Comparison of ENCODE assay signal across 16 cellular contexts in genomic region chr10:119659951-119660350, GRCh38. TPM values are rescaled to one million over a fixed set of nuclear protein-coding genes. Genes with fewer than 3 reads are reported as not detected.
DNase-seq lines count a peak whose midpoint lies in the region; ATAC-seq and TF ChIP-seq lines count a peak whose summit lies in the region.
"Had no signal": no experiment of that assay in that cellular context is flagged by ENCODE, and none has a peak within 500 bp of the region (broad histone marks: within the 10 kb centered on the region; RNA-seq: fewer than 3 reads in every experiment).

No MANE protein-coding gene starts in this region.

- DNase-seq in Panc1 (ENCODE audit: low read depth, low spot score) (no peak), RPMI8226 (no peak)
- DNase-seq in stimulated activated CD4-positive, alpha-beta T cell treated with anti-CD3 and anti-CD28 coated beads, Interleukin-4, amount 100 ng/mL, for 4 hours, result no peak
- no peak for DNase-seq in activated CD8-positive, alpha-beta memory T cell treated with anti-CD3 and anti-CD28 coated beads, Interleukin-2, amount 50 U/mL, for 48 hours
- DNase-seq: activated naive CD8-positive, alpha-beta T cell treated with anti-CD3 and anti-CD28 coated beads, Interleukin-2, amount 10 ng/mL, durations not matched to agents 7 days and 5 days; activated T-cell treated with anti-CD3 and anti-CD28 coated beads for 4 hours; DMS79 treated with DMSO at 0.1 percent for 48 hours; H9; KBM-7; NCI-H1436 treated with DMSO at 0.1 percent for 48 hours had no signal

- POLR2A ChIA-PET in Panc1 (lab: Charles Lee), result interaction anchor here (0.7 kb wide), 1 partner anchor 199 kb away, joined by 4 read pairs; no protein-coding TSS in a partner anchor

- H3K27me3 ChIP-seq in Panc1 (ENCODE audit: control insufficient read depth, insufficient read depth, low read length) (no peaks in the 10 kb centered on the region), layer of hippocampus (ENCODE audit: control insufficient read depth, insufficient read depth, low read length) (no peaks in the 10 kb centered on the region), subcutaneous abdominal adipose tissue (ENCODE audit: control insufficient read depth in 5 of 5, insufficient read depth in 4 of 5, low read length in 5 of 5) (no peaks in the 10 kb centered on the region)
- H3K27me3 ChIP-seq: suprapubic skin had no signal

- H3K9ac ChIP-seq in subcutaneous abdominal adipose tissue (ENCODE audit: low read length in 5 of 5), result no peak overlapping the region

- no peaks in the 10 kb centered on the region for H3K36me3 ChIP-seq in Panc1 (ENCODE audit: control insufficient read depth, insufficient read depth, low read length)
- H3K36me3 ChIP-seq in subcutaneous abdominal adipose tissue (ENCODE audit: control insufficient read depth in 5 of 5, insufficient read depth in 5 of 5, low read length in 5 of 5), result peaks cover 0 to 16% (median 6%) of the 10 kb centered on the region in 5 donors
- H3K36me3 ChIP-seq: suprapubic skin had no signal

- H3K9me3 ChIP-seq in Panc1 (ENCODE audit: control insufficient read depth, insufficient read depth, low read depth, low read length), result no peaks in the 10 kb centered on the region
- H3K9me3 ChIP-seq in subcutaneous abdominal adipose tissue (ENCODE audit: control insufficient read depth in 5 of 5, low read length in 5 of 5), result no peaks in the 10 kb centered on the region
- H3K9me3 ChIP-seq: suprapubic skin had no signal

- no TSS peak for BruUV-seq in Panc1 (replicated peaks; lab: Mats Ljungman, UMichigan)

- H3K4me3 ChIP-seq in Panc1 (ENCODE audit: low read depth in 2 of 2, low read length in 2 of 2), result no peak overlapping the region
- no peak overlapping the region for H3K4me3 ChIP-seq in subcutaneous abdominal adipose tissue (ENCODE audit: low read depth in 1 of 5, low read length in 5 of 5)
- H3K4me3 ChIP-seq: suprapubic skin had no signal

- intact Hi-C loops in Panc1 (cut with micrococcal nuclease; ENCODE audit: unreplicated experiment), result no loop called here

- TF ChIP-seq CTCF in Panc1 (IDR thresholded peaks at IDR 0.05), result no peak

- H3K27ac ChIP-seq in Panc1 (ENCODE audit: low read length), result peak overlapping the region; percentile 99
- peak overlapping the region; percentile 52 for H3K27ac ChIP-seq in cingulate gyrus (ENCODE audit: low read depth, low read length)
- peak overlapping the region; percentile 95 for H3K27ac ChIP-seq in layer of hippocampus (ENCODE audit: low read depth, low read length)
- H3K27ac ChIP-seq in subcutaneous abdominal adipose tissue (ENCODE audit: low read depth, low read length), result peak overlapping the region; percentile 99

- in situ Hi-C loops in Panc1 (cut with HindIII; ENCODE audit: low pct_unique_long_range_greater_than_20kb, low sequenced_read_pairs), result no loop called here

- ATAC-seq in Panc1, result no peak
- ATAC-seq: esophagus mucosa, WTC11 had no signal

- H3K4me1 ChIP-seq in Panc1 (ENCODE audit: control insufficient read depth, insufficient read depth, low read length), result peaks cover 97% of the 10 kb centered on the region
- H3K4me1 ChIP-seq in subcutaneous abdominal adipose tissue (ENCODE audit: control insufficient read depth in 5 of 5, insufficient read depth in 5 of 5, low read length in 5 of 5), result peaks cover 10 to 88% (median 78%) of the 10 kb centered on the region in 5 donors

- CTCF ChIA-PET in Panc1 (lab: Charles Lee), result no interaction called here

RNA-seq across cellular contexts. Expression of gene BAG3, which starts 8.8 kb away (rescaled TPM):
- 131 TPM for total RNA-seq in Panc1 (2021; ENCODE audit: unreplicated experiment)
- polyA plus RNA-seq in Panc1 (2012; ENCODE audit: insufficient read length), result 204 TPM
